In genomic region chr3:143793971-143794370, GRCh38 we compare ENCODE assay signal across 1 cellular context.
TF ChIP-seq lines count a peak whose summit lies in the region.

No MANE protein-coding gene starts in this region.

TF ChIP-seq in GM23338, 12 proteins besides CTCF, POLR2A, EP300 and RAD21 (continued from another document):
- no peak for TF ChIP-seq ZNF462 (CRISPR knock-in tag; IDR thresholded peaks at IDR 0.05)
- no peak for TF ChIP-seq NANOG (IDR thresholded peaks at IDR 0.05; ENCODE audit: borderline replicate concordance)
- no peak for TF ChIP-seq CREB1 (CRISPR knock-in tag; IDR thresholded peaks at IDR 0.05; ENCODE audit: low read depth)
TF ChIP-seq in GM23338: peak in this region for 0.
